In genomic region chr3:46368569-46368968, GRCh38 we compare ENCODE assay signal across 8 cellular contexts. TPM values are rescaled to one million over a fixed set of nuclear protein-coding genes. Genes with fewer than 3 reads are reported as not detected.
DNase-seq lines count a peak whose midpoint lies in the region; ATAC-seq, FAIRE-seq and TF ChIP-seq lines count a peak whose summit lies in the region.

No MANE protein-coding gene starts in this region.

- peaks cover 23% of the 10 kb centered on the region for H3K4me1 ChIP-seq in CD8-positive, alpha-beta T cell (ENCODE audit: insufficient read depth, low read length)
- peaks cover 14% of the 10 kb centered on the region for H3K4me1 ChIP-seq in GM12878 (ENCODE audit: control insufficient read depth, insufficient read depth, low read length)
- peaks cover 0 to 3% of the 10 kb centered on the region in 2 donors for H3K4me1 ChIP-seq in lung (ENCODE audit: control insufficient read depth in 2 of 2, insufficient read depth in 2 of 2, low read length in 2 of 2)

- SMC1A ChIA-PET in GM12878 (lab: Charles Lee; ENCODE audit: uncharacterized antibody, unreplicated experiment), result interaction anchor here (0.6 to 15.8 kb wide), 44 partner anchors 8 to 430 kb away, joined by 3 to 581 read pairs (median 8); partner anchors contain the start of genes CCR1 and CCR2

- H3K36me3 Mint-ChIP-seq in CD8-positive, alpha-beta T cell, result peaks cover 3% of the 10 kb centered on the region

- CTCF ChIA-PET in CD8-positive, alpha-beta T cell (lab: Charles Lee), result interaction anchor here (0.6 to 7.8 kb wide), 39 partner anchors 10 to 471 kb away, joined by 3 to 140 read pairs (median 5); partner anchors contain the start of genes CCR1, CCR2 and CCR3
- CTCF ChIA-PET in GM12878 (lab: Yijun Ruan, JAX), result interaction anchor here (0.6 to 21.1 kb wide), 42 partner anchors 9 to 429 kb away, joined by 3 to 714 read pairs (median 6); partner anchors contain the start of gene CCR1

- H3K79me2 ChIP-seq in GM12878 (ENCODE audit: control insufficient read depth, insufficient read depth, low read length), result no peaks in the 10 kb centered on the region

- H3K4me1 Mint-ChIP-seq in CD8-positive, alpha-beta T cell (ENCODE audit: low read depth), result peaks cover 52% of the 10 kb centered on the region
- H3K4me1 Mint-ChIP-seq in stimulated activated naive CD8-positive, alpha-beta T cell treated with anti-CD3 and anti-CD28 coated beads, Interleukin-15, amount 100 ng/mL, for 72 hours, result peaks cover 47% of the 10 kb centered on the region

- TF ChIP-seq POLR2A in GM12878 (IDR thresholded peaks at IDR 0.05; ENCODE audit: low read depth, low read length), result no peak

- no peak for TF ChIP-seq EP300 in GM12878 (IDR thresholded peaks at IDR 0.05; ENCODE audit: borderline replicate concordance in 1 of 2, control insufficient read depth in 1 of 2, low read depth in 2 of 2, low read length in 2 of 2)

- peak overlapping the region; percentile 43 for H3K4me3 Mint-ChIP-seq in CD8-positive, alpha-beta T cell
- H3K4me3 Mint-ChIP-seq in stimulated activated naive CD8-positive, alpha-beta T cell treated with anti-CD3 and anti-CD28 coated beads, Interleukin-15, amount 100 ng/mL, for 72 hours, result no peak overlapping the region

- in situ Hi-C loops in GM12878 (cut with MboI), result no loop called here

- no peaks in the 10 kb centered on the region for H3K36me3 ChIP-seq in CD8-positive, alpha-beta T cell (ENCODE audit: insufficient read depth, low read length)
- H3K36me3 ChIP-seq in GM12878 (ENCODE audit: control insufficient read depth in 2 of 2, insufficient read depth in 2 of 2, low read length in 1 of 2), result no peaks in the 10 kb centered on the region
- H3K36me3 ChIP-seq in lung (ENCODE audit: control insufficient read depth in 2 of 2, insufficient read depth in 2 of 2, low read length in 2 of 2), result no peaks in the 10 kb centered on the region

- H3K4me2 ChIP-seq in GM12878 (ENCODE audit: control insufficient read depth, insufficient read depth), result no peak overlapping the region

- no peaks in the 10 kb centered on the region for H4K20me1 ChIP-seq in GM12878 (ENCODE audit: control insufficient read depth, insufficient read depth)

- BruUV-seq in GM12878 (replicated peaks; lab: Mats Ljungman, UMichigan), result no TSS peak

- H3K27ac Mint-ChIP-seq in CD8-positive, alpha-beta T cell, result peak overlapping the region; percentile 81
- H3K27ac Mint-ChIP-seq in stimulated activated naive CD8-positive, alpha-beta T cell treated with anti-CD3 and anti-CD28 coated beads, Interleukin-15, amount 100 ng/mL, for 72 hours, result no peak overlapping the region

- peak overlapping the region; percentile 46; the same call in 1 of the 2 replicates for H2AFZ ChIP-seq in GM12878 (ENCODE audit: control insufficient read depth, low read depth, low read length)

- no peak overlapping the region for H3K9ac ChIP-seq in GM12878 (ENCODE audit: control insufficient read depth, insufficient read depth, low read length)

- peak; percentile 53 for TF ChIP-seq CTCF in CD8-positive, alpha-beta T cell (IDR thresholded peaks at IDR 0.05)
- TF ChIP-seq CTCF in HFF-Myc (IDR thresholded peaks at IDR 0.05; ENCODE audit: low read depth, low read length, missing control alignments), result peak; percentile 5
- peak; percentile 64 to 74 (median 72) for TF ChIP-seq CTCF in GM12878 (IDR thresholded peaks at IDR 0.05 in 2 of 3, conservative IDR thresholded peaks at IDR 0.05 in 1 of 3; ENCODE audit: control insufficient read depth in 2 of 3, extremely low read depth in 1 of 3, insufficient read depth in 1 of 3, low read depth in 3 of 3, low read length in 3 of 3)
- TF ChIP-seq CTCF in lung (IDR thresholded peaks at IDR 0.05; ENCODE audit: control extremely low read depth, extremely low read depth), result peak; percentile 50

- no peak overlapping the region for H3K4me3 ChIP-seq in CD8-positive, alpha-beta T cell (ENCODE audit: low read depth, low read length)
- H3K4me3 ChIP-seq in HFF-Myc (replicated peaks; ENCODE audit: low read depth, low read length) (no peak overlapping the region), GM12878 (no peak overlapping the region), lung (no peak overlapping the region)

- no peaks in the 10 kb centered on the region for H3K9me3 Mint-ChIP-seq in CD8-positive, alpha-beta T cell
- H3K9me3 Mint-ChIP-seq in stimulated activated naive CD8-positive, alpha-beta T cell treated with anti-CD3 and anti-CD28 coated beads, Interleukin-15, amount 100 ng/mL, for 72 hours, result no peaks in the 10 kb centered on the region

- TF ChIP-seq RAD21 in GM12878 (IDR thresholded peaks at IDR 0.05; ENCODE audit: insufficient read depth, low read depth, low read length), result peak; percentile 87

- intact Hi-C loops in CD8-positive, alpha-beta T cell (cut with DNase I, micrococcal nuclease), result loop anchor here (1.0 to 5.0 kb wide), 2 partner anchors 92 to 141 kb away; no protein-coding TSS in a partner anchor
- intact Hi-C loops in GM12878 (cut with micrococcal nuclease; ENCODE audit: unreplicated experiment), result loop anchor here (1.0 kb wide), 5 partner anchors 92 to 279 kb away; partner anchors contain the start of gene CCR1

- POLR2A ChIA-PET in CD8-positive, alpha-beta T cell (lab: Charles Lee), result interaction anchor here (0.8 to 2.3 kb wide), 5 partner anchors 14 to 99 kb away, joined by 3 to 7 read pairs (median 3); partner anchors contain the start of gene CCR2
- POLR2A ChIA-PET in GM12878 (lab: Charles Lee), result interaction anchor here (0.6 to 5.9 kb wide), 11 partner anchors 46 to 676 kb away, joined by 3 to 22 read pairs (median 5); partner anchors contain the start of gene CCR1

- H3K9me3 ChIP-seq in CD8-positive, alpha-beta T cell (ENCODE audit: low read length), result no peaks in the 10 kb centered on the region
- no peaks in the 10 kb centered on the region for H3K9me3 ChIP-seq in GM12878 (replicated peaks; ENCODE audit: control insufficient read depth, insufficient read depth, low read length)
- no peaks in the 10 kb centered on the region for H3K9me3 ChIP-seq in lung (ENCODE audit: control insufficient read depth in 2 of 2, insufficient read depth in 1 of 2, low read length in 1 of 2)

- DNase-seq in CD8-positive, alpha-beta T cell, result peak; percentile 35 to 77 (median 60)
- DNase-seq in HFF-Myc (ENCODE audit: extremely low read depth, low read depth) (no peak), T follicular helper cell (ENCODE audit: low read depth) (peak; percentile 19), GM12878 (ENCODE audit: low read depth, low spot score) (peak; percentile 70), lung (ENCODE audit: low spot score) (peak; percentile 53), NCI-H1694 treated with DMSO at 0.1 percent for 48 hours (lab: John Stamatoyannopoulos, UW) (no peak)
- peak; percentile 33 to 35 for DNase-seq in stimulated activated naive CD8-positive, alpha-beta T cell treated with anti-CD3 and anti-CD28 coated beads, Interleukin-15, amount 100 ng/mL, for 72 hours

- peak; percentile 88 for FAIRE-seq in GM12878 (lab: Jason Lieb, UNC)

- H3K27ac ChIP-seq in CD8-positive, alpha-beta T cell (ENCODE audit: low read depth, low read length), result no peak overlapping the region
- H3K27ac ChIP-seq in GM12878 (ENCODE audit: control insufficient read depth, insufficient read depth), result no peak overlapping the region
- no peak overlapping the region for H3K27ac ChIP-seq in lung (ENCODE audit: low read depth in 1 of 2, low read length in 1 of 2)

- H3K27me3 ChIP-seq in CD8-positive, alpha-beta T cell (ENCODE audit: insufficient read depth, low read length), result no peaks in the 10 kb centered on the region
- no peaks in the 10 kb centered on the region for H3K27me3 ChIP-seq in GM12878 (replicated peaks in 1 of 2; ENCODE audit: control insufficient read depth in 2 of 2, insufficient read depth in 2 of 2, low read length in 1 of 2)
- no peaks in the 10 kb centered on the region for H3K27me3 ChIP-seq in lung (ENCODE audit: control insufficient read depth, insufficient read depth)

- 1% methylated on average over 7 of the region's 7 CpGs for WGBS in GM12878 (ENCODE audit: insufficient coverage, insufficient replicate concordance, low lambda C conversion rate, missing lambda C conversion rate)
- WGBS in lung, 2 donors, result 50 to 57% methylated on average over 7 of the region's 7 CpGs

- no peaks in the 10 kb centered on the region for H3K27me3 Mint-ChIP-seq in CD8-positive, alpha-beta T cell (ENCODE audit: low read depth)
- H3K27me3 Mint-ChIP-seq in stimulated activated naive CD8-positive, alpha-beta T cell treated with anti-CD3 and anti-CD28 coated beads, Interleukin-15, amount 100 ng/mL, for 72 hours, result peaks cover 23% of the 10 kb centered on the region

- peak; percentile 72 for ATAC-seq in CD8-positive, alpha-beta T cell
- ATAC-seq in GM12878, result peak; percentile 89
- ATAC-seq in lung (ENCODE audit: insufficient read depth, low FRiP score), result peak; percentile 70
- ATAC-seq in stimulated activated naive CD8-positive, alpha-beta T cell treated with anti-CD3 and anti-CD28 coated beads, Interleukin-15, amount 100 ng/mL, for 72 hours, result no peak
- no peak for ATAC-seq in HG03521 (IDR thresholded peaks at IDR 0.05; ENCODE audit: unreplicated experiment)

- RAD21 ChIA-PET in GM12878 (lab: Charles Lee; ENCODE audit: unreplicated experiment), result interaction anchor here (0.7 to 13.5 kb wide), 40 partner anchors 9 to 439 kb away, joined by 3 to 421 read pairs (median 7); partner anchors contain the start of genes CCR1 and CCR2

RNA-seq across cellular contexts. Expression of gene CCR5, which starts 2.2 kb away (rescaled TPM):
- total RNA-seq in CD8-positive, alpha-beta T cell, result 1 to 10 TPM; 6.7 to 7.5 TPM
- not detected in 2 replicates for total RNA-seq in GM12878 (2013; cell fraction: nucleolus; rRNA removed)
- total RNA-seq in GM12878 (2014; rRNA removed) (0.17 and 0.27 TPM in 2 replicates), GM12878 (2014; rRNA removed; fragmentation: Illumina TruSeq; extraction: Trizol) (0.92 and 1.2 TPM in 2 replicates), GM12878 (2021) (1.2 TPM in 2 replicates), lung (1 to 10 TPM; 2.2 to 4.4 TPM)
- 0.17 TPM for polyA plus RNA-seq in GM12878 (2011; ENCODE audit: low read depth)
- polyA plus RNA-seq in GM12878 (2011; rRNA removed) (not detected in 2 replicates), GM12878 (2014; fragmentation: Illumina TruSeq; extraction: Trizol) (1.6 TPM in 2 replicates), GM12878 (2014; fragmentation: Nextera tagmentation; extraction: Ambion mirVana) (under 1 TPM; 0.21 to 0.51 TPM), GM12878 (2014; rRNA removed) (0.94 and 1.2 TPM in 2 replicates), GM12878 (2016; fragmentation: Nextera tagmentation; extraction: Ambion mirVana) (under 1 TPM; 0.49 to 0.82 TPM), lung (10 to 100 TPM in 1 of 2 donors, 1 to 10 TPM in 1; 2.9 to 16.6 TPM)
- not detected in 2 replicates for polyA plus RNA-seq in GM12878 (2011; cell fraction: cytosol; rRNA removed)
- not detected in 2 replicates for polyA plus RNA-seq in GM12878 (2011; cell fraction: nucleus; rRNA removed)
- polyA plus RNA-seq in GM12878 (2012), result 0.21 and 0.24 TPM in 2 replicates
- not detected in 2 replicates for polyA minus RNA-seq in GM12878 (2011; rRNA and poly(A)+ RNA removed)
- polyA minus RNA-seq in GM12878 (2011; cell fraction: cytosol; rRNA and poly(A)+ RNA removed), result not detected in 2 replicates
- polyA minus RNA-seq in GM12878 (2011; cell fraction: nucleus; rRNA and poly(A)+ RNA removed), result not detected in 2 replicates

RNA-seq across cellular contexts. Expression of gene CCR2, which starts 14.7 kb away (rescaled TPM):
- under 1 TPM; 0.62 to 0.67 TPM for total RNA-seq in CD8-positive, alpha-beta T cell
- total RNA-seq in GM12878 (2013; cell fraction: nucleolus; rRNA removed), result not detected in 2 replicates
- 3.6 and 4.4 TPM in 2 replicates for total RNA-seq in GM12878 (2014; rRNA removed)
- total RNA-seq in GM12878 (2014; rRNA removed; fragmentation: Illumina TruSeq; extraction: Trizol), result 4.3 and 4.4 TPM in 2 replicates
- total RNA-seq in GM12878 (2021), result 2.5 and 3.5 TPM in 2 replicates
- 0.18 TPM for polyA plus RNA-seq in GM12878 (2011; ENCODE audit: low read depth)
- not detected in 2 replicates for polyA plus RNA-seq in GM12878 (2011; rRNA removed)
- polyA plus RNA-seq in GM12878 (2011; cell fraction: cytosol; rRNA removed), result not detected in 2 replicates
- polyA plus RNA-seq in GM12878 (2011; cell fraction: nucleus; rRNA removed), result not detected in 2 replicates
- 0.32 and 0.80 TPM in 2 replicates for polyA plus RNA-seq in GM12878 (2012)
- polyA plus RNA-seq in GM12878 (2014; fragmentation: Illumina TruSeq; extraction: Trizol), result 3.6 and 4.1 TPM in 2 replicates
- 1 to 10 TPM; 2.5 to 4.7 TPM for polyA plus RNA-seq in GM12878 (2014; fragmentation: Nextera tagmentation; extraction: Ambion mirVana)
- polyA plus RNA-seq in GM12878 (2014; rRNA removed), result 2.1 and 2.7 TPM in 2 replicates
- polyA plus RNA-seq in GM12878 (2016; fragmentation: Nextera tagmentation; extraction: Ambion mirVana), result 1 to 10 TPM; 1.9 to 2.7 TPM
- polyA minus RNA-seq in GM12878 (2011; rRNA and poly(A)+ RNA removed), result not detected in 2 replicates
- polyA minus RNA-seq in GM12878 (2011; cell fraction: cytosol; rRNA and poly(A)+ RNA removed), result not detected in 2 replicates
- not detected in 2 replicates for polyA minus RNA-seq in GM12878 (2011; cell fraction: nucleus; rRNA and poly(A)+ RNA removed)
- total RNA-seq in lung, result 1 to 10 TPM; 8.0 to 8.8 TPM
- 10 to 100 TPM in 1 of 2 donors, 1 to 10 TPM in 1; 1.7 to 21.2 TPM for polyA plus RNA-seq in lung

RNA-seq across cellular contexts. Expression of gene CCRL2, which starts 38.5 kb away (rescaled TPM):
- total RNA-seq in CD8-positive, alpha-beta T cell, result 1 to 10 TPM; 5.3 to 6.6 TPM
- total RNA-seq in GM12878 (2013; cell fraction: nucleolus; rRNA removed), result not detected in 2 replicates
- total RNA-seq in GM12878 (2014; rRNA removed), result 2.1 and 2.3 TPM in 2 replicates
- 1.8 and 2.2 TPM in 2 replicates for total RNA-seq in GM12878 (2014; rRNA removed; fragmentation: Illumina TruSeq; extraction: Trizol)
- 1.6 and 2.1 TPM in 2 replicates for total RNA-seq in GM12878 (2021)
- 1.1 TPM for polyA plus RNA-seq in GM12878 (2011; ENCODE audit: low read depth)
- 0.04 TPM in 1 of 2 replicates, not detected in the other for polyA plus RNA-seq in GM12878 (2011; rRNA removed)
- polyA plus RNA-seq in GM12878 (2011; cell fraction: cytosol; rRNA removed), result 0.06 and 0.07 TPM in 2 replicates
- 0.12 TPM in 1 of 2 replicates, not detected in the other for polyA plus RNA-seq in GM12878 (2011; cell fraction: nucleus; rRNA removed)
- 0.66 and 0.84 TPM in 2 replicates for polyA plus RNA-seq in GM12878 (2012)
- 1.7 and 2.1 TPM in 2 replicates for polyA plus RNA-seq in GM12878 (2014; fragmentation: Illumina TruSeq; extraction: Trizol)
- polyA plus RNA-seq in GM12878 (2014; fragmentation: Nextera tagmentation; extraction: Ambion mirVana), result 1 to 10 TPM; 1.5 to 2.2 TPM
- polyA plus RNA-seq in GM12878 (2014; rRNA removed), result 1.6 and 2.5 TPM in 2 replicates
- 1 to 10 TPM; 1.2 to 1.7 TPM for polyA plus RNA-seq in GM12878 (2016; fragmentation: Nextera tagmentation; extraction: Ambion mirVana)
- polyA minus RNA-seq in GM12878 (2011; rRNA and poly(A)+ RNA removed), result 0.52 TPM in 1 of 2 replicates, not detected in the other
- polyA minus RNA-seq in GM12878 (2011; cell fraction: cytosol; rRNA and poly(A)+ RNA removed), result not detected in 2 replicates
- polyA minus RNA-seq in GM12878 (2011; cell fraction: nucleus; rRNA and poly(A)+ RNA removed), result not detected in 2 replicates
- total RNA-seq in lung, result 10 to 100 TPM; 18.9 to 20.6 TPM
- polyA plus RNA-seq in lung, result 10 to 100 TPM; 11.0 to 95.9 TPM

Comparison
In these comparisons a context has a peak if more than half of its experiments do, and no peak if none do; other contexts are left out.
1. ATAC-seq: peak in CD8-positive, alpha-beta T cell (single experiment), GM12878 (single experiment) and lung (single experiment); none in stimulated activated naive CD8-positive, alpha-beta T cell treated with anti-CD3 and anti-CD28 coated beads, Interleukin-15, amount 100 ng/mL, for 72 hours (single experiment) and HG03521 (single experiment).
2. DNase-seq: peak in CD8-positive, alpha-beta T cell (7 of 7), T follicular helper cell (single experiment), GM12878 (single experiment), lung (single experiment) and stimulated activated naive CD8-positive, alpha-beta T cell treated with anti-CD3 and anti-CD28 coated beads, Interleukin-15, amount 100 ng/mL, for 72 hours (2 of 2); none in HFF-Myc (single experiment) and NCI-H1694 treated with DMSO at 0.1 percent for 48 hours (single experiment).
3. CTCF ChIP-seq: peak in every context shown above with its lines; median percentile 72 in GM12878; 53 in CD8-positive, alpha-beta T cell; 50 in lung; 5 in HFF-Myc.